ENCODE assay signal across 1 cellular context in the genomic region with DNA sequence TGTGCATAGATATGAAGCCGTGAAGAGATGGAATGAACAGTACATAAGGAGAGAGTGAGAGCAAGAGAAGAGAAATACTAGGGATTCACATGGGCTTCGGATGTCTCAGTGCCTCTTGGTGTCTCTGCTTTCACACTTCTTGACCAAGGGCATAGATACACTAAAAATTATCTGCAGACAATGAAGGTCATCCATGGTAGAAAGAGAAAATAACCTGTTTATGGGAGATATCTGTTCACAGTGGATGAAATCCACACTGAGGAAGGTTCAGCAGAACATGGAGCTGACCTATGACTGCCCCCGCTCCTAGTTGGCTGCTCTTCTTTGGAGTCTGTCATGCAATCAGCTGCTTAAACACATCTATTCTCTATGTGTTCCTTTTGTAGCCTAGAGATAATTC. TPM values are rescaled to one million over a fixed set of nuclear protein-coding genes. Genes with fewer than 3 reads are reported as not detected.
"Had no signal": no experiment of that assay in that cellular context is flagged by ENCODE, and none has a peak within 500 bp of the region (broad histone marks: within the 10 kb centered on the region; RNA-seq: fewer than 3 reads in every experiment).

No MANE protein-coding gene starts in this region.

RNA-seq across cellular contexts. Expression of gene AKR1C1, which starts 6.1 kb away (rescaled TPM):
- polyA plus RNA-seq: immature natural killer cell had no signal

RNA-seq across cellular contexts. Expression of gene AKR1C2, which starts 34.4 kb away (rescaled TPM):
- polyA plus RNA-seq: immature natural killer cell had no signal
